In the genomic region with DNA sequence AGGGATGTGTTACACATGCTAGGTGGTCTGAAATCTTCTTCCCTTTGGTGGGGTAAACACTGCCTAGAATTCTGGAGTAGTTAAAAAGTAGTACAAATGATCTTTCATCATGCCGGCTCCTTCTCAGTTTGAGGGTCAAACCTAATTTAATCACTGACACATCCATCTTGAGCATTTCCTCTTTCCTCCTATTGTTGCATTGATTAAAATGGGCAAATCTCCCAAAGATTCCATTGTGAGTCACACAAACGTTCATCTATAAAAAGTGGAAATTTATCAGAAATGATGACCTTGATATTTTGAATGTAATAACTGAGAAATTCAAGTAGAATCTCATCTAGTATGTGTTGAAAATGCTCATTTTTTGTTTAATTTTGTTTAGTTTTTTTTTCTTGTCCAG, we compare ENCODE assay signal across 25 cellular contexts.
"Had no signal": no experiment of that assay in that cellular context is flagged by ENCODE, and none has a peak within 500 bp of the region (broad histone marks: within the 10 kb centered on the region; RNA-seq: fewer than 3 reads in every experiment).

No MANE protein-coding gene starts in this region.

- H3K36me3 ChIP-seq: colonic mucosa, esophagus squamous epithelium, gastroesophageal sphincter, heart right ventricle, left lung, lower lobe of right lung had no signal

- FAIRE-seq: frontal cortex, islet of Langerhans, keratinocyte had no signal

- H3K9me3 ChIP-seq: colonic mucosa, esophagus squamous epithelium, gastroesophageal sphincter, left lung, lower lobe of right lung had no signal

- H3K4me3 ChIP-seq: colonic mucosa, dorsolateral prefrontal cortex, esophagus squamous epithelium, gastroesophageal sphincter, heart right ventricle, left lung, lower lobe of right lung had no signal

- DNase-seq: cerebellar nuclear complex; colonic mucosa; cortex of kidney; effector CD4-positive, alpha-beta T cell; effector memory CD4-positive, alpha-beta T cell; erythroblast; esophagus squamous epithelium; foreskin keratinocyte; glutamatergic neuron; head of caudate nucleus; heart right ventricle; hippocampal formation; left cardiac atrium; left lung; left ventricle myocardium superior; lower lobe of right lung; mammary epithelial cell; mesendoderm; midbrain had no signal

- ATAC-seq: foreskin keratinocyte, gastroesophageal sphincter, heart right ventricle, left cardiac atrium, left lung, left ventricle myocardium superior, lower lobe of right lung had no signal

- H3K27me3 ChIP-seq: colonic mucosa, dorsolateral prefrontal cortex, esophagus squamous epithelium, foreskin keratinocyte, gastroesophageal sphincter, heart right ventricle, left lung had no signal

- H3K27ac ChIP-seq: colonic mucosa, dorsolateral prefrontal cortex, epithelial cell of prostate, esophagus squamous epithelium, foreskin keratinocyte, gastroesophageal sphincter, heart right ventricle, left lung, lower lobe of right lung had no signal

- H3K4me1 ChIP-seq: colonic mucosa, esophagus squamous epithelium, foreskin keratinocyte, gastroesophageal sphincter, heart right ventricle, left lung, lower lobe of right lung had no signal
